Comparison of ENCODE assay signal across 18 cellular contexts in the genomic region with DNA sequence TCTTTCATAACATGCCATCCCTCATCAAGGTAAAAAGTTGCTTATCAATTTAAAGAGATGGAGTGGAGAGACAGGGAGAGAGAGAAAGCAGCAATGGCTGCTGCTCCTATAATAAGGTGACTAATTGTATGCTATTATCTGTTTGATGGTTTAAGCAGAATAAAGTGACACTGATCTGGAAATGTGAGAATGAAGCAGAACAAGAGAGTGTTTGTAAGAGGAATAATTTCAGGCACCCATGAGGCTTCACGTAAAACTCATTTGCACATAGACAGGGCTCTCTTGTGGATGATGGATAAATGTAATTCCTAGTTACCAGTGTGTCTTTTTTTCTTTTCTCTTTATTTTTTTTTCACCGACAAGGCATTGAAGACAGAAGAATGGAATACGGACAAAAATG.
DNase-seq lines count a peak whose midpoint lies in the region; ATAC-seq and TF ChIP-seq lines count a peak whose summit lies in the region.
"Had no signal": no experiment of that assay in that cellular context is flagged by ENCODE, and none has a peak within 500 bp of the region (broad histone marks: within the 10 kb centered on the region; RNA-seq: fewer than 3 reads in every experiment).

No MANE protein-coding gene starts in this region.

- H3K36me3 ChIP-seq in HUES6 (ENCODE audit: control insufficient read depth, insufficient read depth, low read length): no peaks in the 10 kb centered on the region
- no peaks in the 10 kb centered on the region for H3K36me3 ChIP-seq in neural progenitor cell
- H3K36me3 ChIP-seq: BLaER1 treated with 17β-estradiol and CSF1 and Interleukin-3, amounts not matched to agents 10 nM and 100 nM; HAP-1 had no signal

- peaks cover 5% of the 10 kb centered on the region for H3F3A ChIP-seq in neural progenitor cell (ENCODE audit: low read depth)

- H3K27me3 Mint-ChIP-seq in neural progenitor cell (ENCODE audit: insufficient read depth, low read depth): peaks cover 2% of the 10 kb centered on the region
- H3K27me3 Mint-ChIP-seq in activated T-helper 17 cell treated with anti-CD3 and anti-CD28 coated beads, Interleukin-2, amount 50 U/mL, for 72 hours: no peaks in the 10 kb centered on the region
- H3K27me3 Mint-ChIP-seq: CD4-positive, alpha-beta memory T cell; IgD-negative memory B cell; T-helper 17 cell had no signal

- no peaks in the 10 kb centered on the region for H3K36me3 Mint-ChIP-seq in neural progenitor cell
- H3K36me3 Mint-ChIP-seq in activated T-helper 17 cell treated with anti-CD3 and anti-CD28 coated beads, Interleukin-2, amount 50 U/mL, for 72 hours (ENCODE audit: low read depth): no peaks in the 10 kb centered on the region
- H3K36me3 Mint-ChIP-seq: CD4-positive, alpha-beta memory T cell; IgD-negative memory B cell had no signal

- H3K4me2 ChIP-seq in neural progenitor cell: peak overlapping the region; percentile 7
- H3K4me2 ChIP-seq: BLaER1 treated with 17β-estradiol and CSF1 and Interleukin-3, amounts not matched to agents 10 nM and 100 nM; PC-9 had no signal

- no peaks in the 10 kb centered on the region for H3K27me3 ChIP-seq in HUES6 (ENCODE audit: control insufficient read depth, insufficient read depth, low read length)
- H3K27me3 ChIP-seq in neural progenitor cell: no peaks in the 10 kb centered on the region
- H3K27me3 ChIP-seq: BLaER1 treated with 17β-estradiol and CSF1 and Interleukin-3, amounts not matched to agents 10 nM and 100 nM had no signal

- TF ChIP-seq CTCF in neural progenitor cell (IDR thresholded peaks at IDR 0.05): no peak

- H4K20me1 ChIP-seq in neural progenitor cell (ENCODE audit: low read depth): no peaks in the 10 kb centered on the region
- H4K20me1 ChIP-seq: BLaER1 treated with 17β-estradiol and CSF1 and Interleukin-3, amounts not matched to agents 10 nM and 100 nM had no signal

- no peak overlapping the region for H3K4me3 Mint-ChIP-seq in neural progenitor cell
- no peak overlapping the region for H3K4me3 Mint-ChIP-seq in activated T-helper 17 cell treated with anti-CD3 and anti-CD28 coated beads, Interleukin-2, amount 50 U/mL, for 72 hours
- H3K4me3 Mint-ChIP-seq: CD4-positive, alpha-beta memory T cell; IgD-negative memory B cell; T-helper 17 cell had no signal

- no peak overlapping the region for H2AFZ ChIP-seq in neural progenitor cell (replicated peaks)
- H2AFZ ChIP-seq: GM23248, PC-9 had no signal

- H3K9me3 Mint-ChIP-seq in neural progenitor cell: no peaks in the 10 kb centered on the region
- H3K9me3 Mint-ChIP-seq in activated T-helper 17 cell treated with anti-CD3 and anti-CD28 coated beads, Interleukin-2, amount 50 U/mL, for 72 hours: peaks cover 13% of the 10 kb centered on the region

- H3K79me2 ChIP-seq in neural progenitor cell (ENCODE audit: low read depth): no peaks in the 10 kb centered on the region

- H3K9ac ChIP-seq in HUES6 (ENCODE audit: low read length) (no peak overlapping the region), neural progenitor cell (no peak overlapping the region)
- H3K9ac ChIP-seq: BLaER1 treated with 17β-estradiol and CSF1 and Interleukin-3, amounts not matched to agents 10 nM and 100 nM; GM23248 had no signal

- peaks cover 11% of the 10 kb centered on the region for H3K9me3 ChIP-seq in HUES6 (ENCODE audit: control insufficient read depth, insufficient read depth, low read depth, low read length)
- H3K9me3 ChIP-seq in neural progenitor cell (ENCODE audit: low read depth): no peaks in the 10 kb centered on the region
- H3K9me3 ChIP-seq: BLaER1 treated with 17β-estradiol and CSF1 and Interleukin-3, amounts not matched to agents 10 nM and 100 nM; HAP-1 had no signal

- ATAC-seq in activated T-helper 17 cell treated with anti-CD3 and anti-CD28 coated beads, Interleukin-2, amount 50 U/mL, for 72 hours (replicated peaks): no peak
- ATAC-seq in left lobe of liver (no peak), HG03039 (IDR thresholded peaks at IDR 0.05; ENCODE audit: unreplicated experiment) (no peak)
- ATAC-seq: T-helper 17 cell had no signal

- H3K27ac Mint-ChIP-seq in neural progenitor cell: no peak overlapping the region
- no peak overlapping the region for H3K27ac Mint-ChIP-seq in activated T-helper 17 cell treated with anti-CD3 and anti-CD28 coated beads, Interleukin-2, amount 50 U/mL, for 72 hours
- H3K27ac Mint-ChIP-seq: CD4-positive, alpha-beta memory T cell; IgD-negative memory B cell; T-helper 17 cell had no signal

- H3K27ac ChIP-seq in HUES6 (ENCODE audit: low read depth, low read length) (0 out of 2 replicates have a peak overlapping the region, but pooled peaks have one; percentile 9), neural progenitor cell (no peak overlapping the region)
- H3K27ac ChIP-seq: BLaER1 treated with 17β-estradiol and CSF1 and Interleukin-3, amounts not matched to agents 10 nM and 100 nM; GM23248; PC-9 had no signal

- peak; percentile 63 for DNase-seq in NCI-H146 (lab: John Stamatoyannopoulos, UW)
- peak; percentile 48 for DNase-seq in NCI-H748 treated with DMSO at 0.1 percent for 48 hours (lab: John Stamatoyannopoulos, UW)
- no peak for DNase-seq in neural progenitor cell (ENCODE audit: low spot score)
- no peak for DNase-seq in left lobe of liver (ENCODE audit: low spot score)
- DNase-seq: CD4-positive, alpha-beta memory T cell; NCI-H187; NCI-H2107; NCI-H2227 treated with DMSO at 0.1 percent for 48 hours; SW 1271; T-helper 17 cell had no signal

- peaks cover 24% of the 10 kb centered on the region for H3K4me1 ChIP-seq in HUES6 (ENCODE audit: control insufficient read depth, insufficient read depth, low read length)
- peaks cover 20% of the 10 kb centered on the region for H3K4me1 ChIP-seq in neural progenitor cell
- H3K4me1 ChIP-seq: BLaER1 treated with 17β-estradiol and CSF1 and Interleukin-3, amounts not matched to agents 10 nM and 100 nM had no signal

- peaks cover 16% of the 10 kb centered on the region for H3K4me1 Mint-ChIP-seq in neural progenitor cell
- H3K4me1 Mint-ChIP-seq in activated T-helper 17 cell treated with anti-CD3 and anti-CD28 coated beads, Interleukin-2, amount 50 U/mL, for 72 hours: no peaks in the 10 kb centered on the region
- H3K4me1 Mint-ChIP-seq: CD4-positive, alpha-beta memory T cell; IgD-negative memory B cell; T-helper 17 cell had no signal

- H3K4me3 ChIP-seq in HUES6 (ENCODE audit: low read depth, low read length) (no peak overlapping the region), neural progenitor cell (no peak overlapping the region)
- H3K4me3 ChIP-seq: BLaER1 treated with 17β-estradiol and CSF1 and Interleukin-3, amounts not matched to agents 10 nM and 100 nM; GM23248; HAP-1; PC-9 had no signal

Comparison
In these comparisons a context has a peak if more than half of its experiments do, and no peak if none do; other contexts are left out.
1. DNase-seq: peak in NCI-H146 (single experiment) and NCI-H748 treated with DMSO at 0.1 percent for 48 hours (single experiment); none in neural progenitor cell (single experiment) and left lobe of liver (single experiment).